18 cellular contexts compared by ENCODE assay signal in the genomic region with DNA sequence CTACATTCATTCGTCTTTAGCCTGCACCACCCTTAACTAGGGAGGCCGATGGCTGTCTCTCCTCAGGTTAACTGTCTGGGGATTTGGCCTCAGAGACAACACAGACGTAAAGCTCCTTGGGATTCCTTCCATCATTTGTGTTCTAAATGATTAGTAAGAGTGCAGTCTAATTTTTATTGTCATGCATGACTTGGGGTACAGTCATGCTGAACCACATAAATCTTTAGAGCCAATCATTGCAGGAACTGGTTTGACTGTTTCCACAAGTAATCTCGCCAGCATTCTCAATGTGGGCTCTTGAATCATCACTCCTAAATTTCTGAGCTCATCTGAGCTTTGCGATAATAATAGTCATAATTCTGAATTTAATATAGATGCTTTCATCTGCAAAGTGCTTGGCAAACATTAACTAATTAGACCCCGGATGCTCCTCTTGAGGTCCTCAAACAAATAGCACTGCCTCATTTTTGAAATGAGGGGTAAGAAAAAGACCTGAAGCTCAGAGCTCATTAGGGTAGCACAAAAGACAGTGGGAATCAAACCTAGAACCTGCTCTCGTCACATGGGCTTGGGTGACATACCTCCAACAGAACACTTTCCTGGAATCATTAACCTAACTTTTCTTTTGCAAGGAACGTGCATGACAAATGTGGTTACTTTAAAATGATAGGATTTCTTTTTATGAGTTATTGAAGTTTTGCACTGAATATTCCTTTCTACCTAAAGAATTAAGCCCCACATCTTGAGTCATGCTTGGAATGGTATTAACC.
DNase-seq lines count a peak whose midpoint lies in the region; ATAC-seq and TF ChIP-seq lines count a peak whose summit lies in the region.
"Had no signal": no experiment of that assay in that cellular context is flagged by ENCODE, and none has a peak within 500 bp of the region (broad histone marks: within the 10 kb centered on the region; RNA-seq: fewer than 3 reads in every experiment).

No MANE protein-coding gene starts in this region.

- no peak overlapping the region for H3K23ac ChIP-seq in mesendoderm (ENCODE audit: low read length)

- no peak overlapping the region for H3K4me2 ChIP-seq in mesendoderm (ENCODE audit: low read length)

- no peaks in the 10 kb centered on the region for H3K9me3 Mint-ChIP-seq in endothelial cell (ENCODE audit: unreplicated experiment)

- WGBS in mesendoderm (ENCODE audit: extremely low coverage, insufficient coverage, low lambda C conversion rate) = no CpG with 5 or more reads among the region's 8 CpGs

- H3K4me1 ChIP-seq in mesendoderm (ENCODE audit: control insufficient read depth, low read depth, low read length) = no peaks in the 10 kb centered on the region
- H3K4me1 ChIP-seq: right atrium auricular region had no signal

- H2BK5ac ChIP-seq in mesendoderm (ENCODE audit: low read length) = no peak overlapping the region

- H3K4me3 Mint-ChIP-seq in endothelial cell (ENCODE audit: unreplicated experiment) = no peak overlapping the region
- H3K4me3 Mint-ChIP-seq: activated naive CD8-positive, alpha-beta T cell; CD4-positive, alpha-beta memory T cell; immature natural killer cell; naive B cell; stimulated activated naive CD8-positive, alpha-beta T cell treated with anti-CD3 and anti-CD28 coated beads, Interleukin-15, amount 100 ng/mL, for 72 hours had no signal

- no peaks in the 10 kb centered on the region for H3K27me3 ChIP-seq in mesendoderm (ENCODE audit: insufficient read depth, low read length, poor library complexity)
- H3K27me3 ChIP-seq: right atrium auricular region had no signal

- H3K36me3 ChIP-seq in mesendoderm (ENCODE audit: control insufficient read depth, insufficient read depth, low read length) = no peaks in the 10 kb centered on the region
- H3K36me3 ChIP-seq: right atrium auricular region had no signal

- H2AK5ac ChIP-seq in mesendoderm (ENCODE audit: low read length) = no peak overlapping the region

- H3K79me2 ChIP-seq in mesendoderm (ENCODE audit: control insufficient read depth, insufficient read depth, low read length) = no peaks in the 10 kb centered on the region

- H3K27ac ChIP-seq in mesendoderm (ENCODE audit: low read depth, low read length) = no peak overlapping the region
- H3K27ac ChIP-seq: coronary artery, right atrium auricular region had no signal

- no peak for TF ChIP-seq CTCF in epithelial cell of esophagus (IDR thresholded peaks at IDR 0.05; ENCODE audit: insufficient read depth, low read depth, low read length, missing control alignments)
- no peak for TF ChIP-seq CTCF in endothelial cell (IDR thresholded peaks at IDR 0.05; ENCODE audit: unreplicated experiment)

- no peaks in the 10 kb centered on the region for H3K27me3 Mint-ChIP-seq in endothelial cell (ENCODE audit: unreplicated experiment)
- H3K27me3 Mint-ChIP-seq: naive B cell had no signal

- H2BK15ac ChIP-seq in mesendoderm (replicated peaks; ENCODE audit: low read depth) = no peak overlapping the region

- H3K79me1 ChIP-seq in mesendoderm (ENCODE audit: low read length) = no peaks in the 10 kb centered on the region

- no peaks in the 10 kb centered on the region for H3K36me3 Mint-ChIP-seq in endothelial cell (ENCODE audit: low read depth, unreplicated experiment)
- H3K36me3 Mint-ChIP-seq: activated naive CD8-positive, alpha-beta T cell; CD4-positive, alpha-beta memory T cell; immature natural killer cell; naive B cell had no signal

- H3K4me1 Mint-ChIP-seq in endothelial cell (ENCODE audit: unreplicated experiment) = no peaks in the 10 kb centered on the region
- H3K4me1 Mint-ChIP-seq: CD4-positive, alpha-beta memory T cell; immature natural killer cell; naive B cell; stimulated activated naive CD8-positive, alpha-beta T cell treated with anti-CD3 and anti-CD28 coated beads, Interleukin-15, amount 100 ng/mL, for 72 hours had no signal

- H4K8ac ChIP-seq in mesendoderm (ENCODE audit: low read depth, low read length) = no peak overlapping the region

- H3K18ac ChIP-seq in mesendoderm (ENCODE audit: low read length) = no peak overlapping the region

- H3K4me3 ChIP-seq in epithelial cell of esophagus (ENCODE audit: low read length) (no peak overlapping the region), skeletal muscle cell (ENCODE audit: low read depth, low read length) (no peak overlapping the region), mesendoderm (ENCODE audit: low read length) (no peak overlapping the region)
- H3K4me3 ChIP-seq: coronary artery, right atrium auricular region had no signal

- no peak overlapping the region for H3K27ac Mint-ChIP-seq in endothelial cell (ENCODE audit: unreplicated experiment)
- H3K27ac Mint-ChIP-seq: activated naive CD8-positive, alpha-beta T cell; CD4-positive, alpha-beta memory T cell; immature natural killer cell; naive B cell; stimulated activated naive CD8-positive, alpha-beta T cell treated with anti-CD3 and anti-CD28 coated beads, Interleukin-15, amount 100 ng/mL, for 72 hours had no signal

- no peak for ATAC-seq in HG03378 (IDR thresholded peaks at IDR 0.05; ENCODE audit: unreplicated experiment)
- ATAC-seq in HG02973 (IDR thresholded peaks at IDR 0.05; ENCODE audit: unreplicated experiment) = no peak
- ATAC-seq: stimulated activated naive CD8-positive, alpha-beta T cell treated with anti-CD3 and anti-CD28 coated beads, Interleukin-15, amount 100 ng/mL, for 72 hours had no signal

- no peak overlapping the region for H3K4ac ChIP-seq in mesendoderm (ENCODE audit: low read depth, low read length)

- no peak overlapping the region for H4K5ac ChIP-seq in mesendoderm (ENCODE audit: low read length)

- H3K56ac ChIP-seq in mesendoderm (ENCODE audit: low read length) = no peak overlapping the region

- no peak overlapping the region for H2BK120ac ChIP-seq in mesendoderm (ENCODE audit: low read depth, low read length)

- DNase-seq in GM04503 (ENCODE audit: low read depth) (peak; percentile 40), NCI-H69 (lab: John Stamatoyannopoulos, UW) (peak; percentile 58), epithelial cell of esophagus (ENCODE audit: low read depth) (peak; percentile 86), skeletal muscle cell (ENCODE audit: low read depth) (peak; percentile 5), endothelial cell (ENCODE audit: low spot score) (no peak), mesendoderm (no peak)
- DNase-seq: CD4-positive, alpha-beta memory T cell; foreskin melanocyte; H7; immature natural killer cell; naive B cell; NCI-H526; stimulated activated naive CD8-positive, alpha-beta T cell treated with anti-CD3 and anti-CD28 coated beads, Interleukin-15, amount 100 ng/mL, for 72 hours had no signal

- H3K9ac ChIP-seq in mesendoderm (ENCODE audit: low read length) = no peak overlapping the region

Comparison
In these comparisons a context has a peak if more than half of its experiments do, and no peak if none do; other contexts are left out.
1. DNase-seq: peak in GM04503 (single experiment), NCI-H69 (single experiment), epithelial cell of esophagus (single experiment) and skeletal muscle cell (single experiment); none in endothelial cell (single experiment) and mesendoderm (single experiment).